Comparison of ENCODE assay signal across 1 cellular context in genomic region chr1:23392125-23392855, GRCh38.
TF ChIP-seq lines count a peak whose summit lies in the region.

No MANE protein-coding gene starts in this region.

TF ChIP-seq in endothelial cell of umbilical vein, 7 proteins besides CTCF, POLR2A, EP300 and RAD21 (continued from another document):
- TF ChIP-seq MAX (IDR thresholded peaks at IDR 0.05; ENCODE audit: insufficient read depth, insufficient read length) (no peak), GATA2 (IDR thresholded peaks at IDR 0.05; ENCODE audit: insufficient read depth, insufficient read length, low read depth, low read length) (no peak), JUN (IDR thresholded peaks at IDR 0.05; ENCODE audit: borderline replicate concordance, insufficient read depth, insufficient read length, low read depth) (no peak)
